ENCODE assay signal across 9 cellular contexts in the genomic region with DNA sequence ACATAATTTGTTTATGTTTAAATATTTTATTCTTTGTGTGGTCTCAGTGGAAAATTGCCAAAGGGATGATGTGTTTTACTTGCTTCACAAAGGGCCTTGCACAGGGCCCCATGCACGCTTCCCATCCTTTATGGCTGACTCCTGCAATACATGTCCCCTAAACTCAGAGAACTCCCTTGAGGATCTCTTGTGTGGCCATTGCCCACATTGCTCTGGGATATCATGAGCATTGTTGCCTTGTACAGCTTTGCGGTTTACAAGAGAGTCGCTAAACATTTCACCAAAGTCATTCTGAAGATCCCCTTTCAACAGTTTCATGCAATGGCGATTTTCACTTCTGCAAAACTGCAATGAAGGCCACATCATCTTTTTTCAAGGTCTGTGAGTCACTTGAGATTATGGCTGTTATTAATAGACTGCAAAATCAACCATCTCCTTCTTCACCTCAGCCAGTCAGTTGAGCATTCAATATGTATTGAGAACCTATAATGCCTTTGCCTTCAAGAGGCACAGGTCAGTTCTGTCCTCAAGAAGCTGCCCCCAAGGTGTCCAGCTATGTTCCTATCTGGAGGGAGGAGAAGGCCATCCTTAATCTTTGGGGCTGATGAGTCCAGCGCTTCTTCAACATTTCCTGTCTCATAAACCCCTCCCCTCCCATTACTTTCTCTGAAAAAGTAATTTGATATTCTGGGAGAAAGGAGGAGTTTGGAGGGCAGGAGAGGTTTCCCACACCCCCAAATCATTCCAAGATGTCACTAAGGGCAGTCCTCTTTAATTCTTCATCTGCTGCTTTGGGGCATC.
A peak's percentile ranks its signal among the peaks of the same experiment; 100 is the strongest.
DNase-seq lines count a peak whose midpoint lies in the region; ATAC-seq lines count a peak whose summit lies in the region.
"Had no signal": no experiment of that assay in that cellular context is flagged by ENCODE, and none has a peak within 500 bp of the region (broad histone marks: within the 10 kb centered on the region; RNA-seq: fewer than 3 reads in every experiment).

No MANE protein-coding gene starts in this region.

- DNase-seq in SJSA1 (ENCODE audit: low read depth in 1 of 2, low spot score in 2 of 2) (peak; percentile 83 to 84), HuH-7.5 (ENCODE audit: low spot score) (no peak)
- DNase-seq in stimulated activated CD4-positive, alpha-beta T cell treated with anti-CD3 and anti-CD28 coated beads, Interleukin-2, amount 100 ng/mL, for 48 hours, result no peak
- DNase-seq in effector CD4-positive, alpha-beta T cell, result no peak
- no peak for DNase-seq in stimulated activated CD4-positive, alpha-beta T cell treated with anti-CD3 and anti-CD28 coated beads, Interleukin-2, amount 100 ng/mL, for 24 hours
- DNase-seq: activated naive CD8-positive, alpha-beta T cell treated with anti-CD3 and anti-CD28 coated beads, Interleukin-2, amount 50 U/mL, for 24 hours had no signal

- H3K27ac ChIP-seq in SJSA1, result peak overlapping the region; percentile 69

- H3K4me3 ChIP-seq in GM08714 (ENCODE audit: low read length) (peak overlapping the region; percentile 35; the same call in 1 of the 2 replicates), SJSA1 (no peak overlapping the region)

- no peaks in the 10 kb centered on the region for H3K9me3 ChIP-seq in SJSA1 (replicated peaks)

- ATAC-seq in GM19452 (IDR thresholded peaks at IDR 0.05; ENCODE audit: unreplicated experiment) (peak; percentile 96), HG03095 (IDR thresholded peaks at IDR 0.05; ENCODE audit: unreplicated experiment) (peak; percentile 99)
- ATAC-seq: activated naive CD8-positive, alpha-beta T cell treated with anti-CD3 and anti-CD28 coated beads, Interleukin-2, amount 50 U/mL, for 24 hours had no signal

- H3K27me3 ChIP-seq in SJSA1 (replicated peaks), result no peaks in the 10 kb centered on the region

- 0 out of 2 replicates have a peak, but pooled peaks cover 2% of the 10 kb centered on the region for H3K36me3 ChIP-seq in SJSA1

- peaks cover 26% of the 10 kb centered on the region for H3K4me1 ChIP-seq in SJSA1 (replicated peaks)

Comparison
In these comparisons a context has a peak if more than half of its experiments do, and no peak if none do; other contexts are left out.
1. DNase-seq: peak in SJSA1 (2 of 2); none in stimulated activated CD4-positive, alpha-beta T cell treated with anti-CD3 and anti-CD28 coated beads, Interleukin-2, amount 100 ng/mL, for 48 hours (0 of 2), effector CD4-positive, alpha-beta T cell (single experiment), HuH-7.5 (single experiment) and stimulated activated CD4-positive, alpha-beta T cell treated with anti-CD3 and anti-CD28 coated beads, Interleukin-2, amount 100 ng/mL, for 24 hours (0 of 2).